Comparison of ENCODE assay signal across 19 cellular contexts in the genomic region with DNA sequence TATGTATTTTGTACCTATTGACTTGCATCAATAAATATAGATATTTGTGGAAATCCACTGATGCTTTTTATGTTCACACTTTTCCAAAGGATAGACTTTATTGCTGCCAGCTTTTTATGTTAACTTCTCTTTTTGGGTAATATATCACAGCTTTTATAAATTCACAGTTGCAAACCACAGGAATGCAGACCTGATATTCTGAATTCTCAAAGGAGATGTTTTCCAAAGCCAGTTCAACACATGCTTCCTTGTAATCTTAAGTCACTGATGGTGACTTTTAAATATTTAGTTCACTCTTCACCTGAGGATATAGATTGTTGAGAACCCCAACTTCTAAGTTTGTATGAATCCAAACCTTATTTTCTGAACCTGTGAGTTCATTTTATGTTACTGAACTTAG.
DNase-seq lines count a peak whose midpoint lies in the region; ATAC-seq, FAIRE-seq and TF ChIP-seq lines count a peak whose summit lies in the region.
"Had no signal": no experiment of that assay in that cellular context is flagged by ENCODE, and none has a peak within 500 bp of the region (broad histone marks: within the 10 kb centered on the region; RNA-seq: fewer than 3 reads in every experiment).

No MANE protein-coding gene starts in this region.

- ATAC-seq in HG03097 (IDR thresholded peaks at IDR 0.05; ENCODE audit: low FRiP score, unreplicated experiment) = no peak
- ATAC-seq in T-helper 17 cell = no peak
- no peak for ATAC-seq in HG02973 (IDR thresholded peaks at IDR 0.05; ENCODE audit: unreplicated experiment)
- ATAC-seq: A549 had no signal

- no peaks in the 10 kb centered on the region for H3K27me3 Mint-ChIP-seq in T-helper 17 cell
- H3K27me3 Mint-ChIP-seq: CD4-positive, CD25-positive, alpha-beta regulatory T cell had no signal

- H3K27ac Mint-ChIP-seq in T-helper 17 cell = no peak overlapping the region
- H3K27ac Mint-ChIP-seq: CD4-positive, CD25-positive, alpha-beta regulatory T cell; H9 had no signal

- DNase-seq in AG04449 (ENCODE audit: low read depth, low spot score) (peak; percentile 3), HTR-8/SVneo (ENCODE audit: insufficient read length, low spot score) (peak; percentile 12), astrocyte of the cerebellum (ENCODE audit: low read depth) (peak; percentile 37), fibroblast of villous mesenchyme (ENCODE audit: low read depth) (peak; percentile 28), T-helper 17 cell (no peak), NCI-H524 treated with DMSO at 0.1 percent for 48 hours (lab: John Stamatoyannopoulos, UW) (no peak)
- DNase-seq: AML-193; Caco-2; CD4-positive, CD25-positive, alpha-beta regulatory T cell; DMS153; H9; MM.1S; NCI-H1092 treated with DMSO at 0.1 percent for 48 hours; NCI-H2227 treated with DMSO at 0.1 percent for 48 hours; NCI-H524 had no signal

- H3K4me3 Mint-ChIP-seq in T-helper 17 cell = no peak overlapping the region
- H3K4me3 Mint-ChIP-seq: H9 had no signal

- in situ Hi-C loops in astrocyte of the cerebellum (cut with HindIII; ENCODE audit: low sequenced_read_pairs) = no loop called here

- H3K4me3 ChIP-seq in AG04449 (ENCODE audit: low read depth, low read length) (no peak overlapping the region), astrocyte of the cerebellum (ENCODE audit: low read depth, low read length) (no peak overlapping the region), fibroblast of villous mesenchyme (ENCODE audit: low read depth, low read length) (no peak overlapping the region)
- H3K4me3 ChIP-seq: A549 had no signal

- no peaks in the 10 kb centered on the region for H3K36me3 Mint-ChIP-seq in T-helper 17 cell (ENCODE audit: low read depth)
- H3K36me3 Mint-ChIP-seq: CD4-positive, CD25-positive, alpha-beta regulatory T cell had no signal

- CTCF ChIA-PET in AG04449 (lab: Yijun Ruan, JAX) = no interaction called here

- POLR2A ChIA-PET in AG04449 (lab: Yijun Ruan, JAX) = no interaction called here

- FAIRE-seq in HTR-8/SVneo (lab: Jason Lieb, UNC) = no peak
- FAIRE-seq: A549, GM19239 had no signal

- no peak for TF ChIP-seq CTCF in AG04449 (IDR thresholded peaks at IDR 0.05; ENCODE audit: insufficient read depth, low read length, missing control alignments)
- TF ChIP-seq CTCF in astrocyte of the cerebellum (IDR thresholded peaks at IDR 0.05; ENCODE audit: low read depth, low read length, missing control alignments) = no peak
- no peak for TF ChIP-seq CTCF in fibroblast of villous mesenchyme (IDR thresholded peaks at IDR 0.05; ENCODE audit: insufficient read depth, low read depth, low read length)

- no peaks in the 10 kb centered on the region for H3K4me1 Mint-ChIP-seq in T-helper 17 cell
- H3K4me1 Mint-ChIP-seq: CD4-positive, CD25-positive, alpha-beta regulatory T cell had no signal

- H3K9me3 ChIP-seq in T-helper 17 cell (ENCODE audit: control insufficient read depth, low read length, poor library complexity, severe bottlenecking) = no peaks in the 10 kb centered on the region
- H3K9me3 ChIP-seq: A549, Caco-2 had no signal

Comparison
In these comparisons a context has a peak if more than half of its experiments do, and no peak if none do; other contexts are left out.
1. DNase-seq: peak in AG04449 (single experiment), HTR-8/SVneo (single experiment), astrocyte of the cerebellum (single experiment) and fibroblast of villous mesenchyme (single experiment); none in T-helper 17 cell (0 of 3) and NCI-H524 treated with DMSO at 0.1 percent for 48 hours (single experiment).